In genomic region chr9:72131206-72131605, GRCh38 we compare ENCODE assay signal across 25 cellular contexts. TPM values are rescaled to one million over a fixed set of nuclear protein-coding genes. Genes with fewer than 3 reads are reported as not detected.
DNase-seq lines count a peak whose midpoint lies in the region; ATAC-seq, FAIRE-seq and TF ChIP-seq lines count a peak whose summit lies in the region.
"Had no signal": no experiment of that assay in that cellular context is flagged by ENCODE, and none has a peak within 500 bp of the region (broad histone marks: within the 10 kb centered on the region; RNA-seq: fewer than 3 reads in every experiment).

No MANE protein-coding gene starts in this region.

- H3K27me3 ChIP-seq in left lung: no peaks in the 10 kb centered on the region
- H3K27me3 ChIP-seq: BE2C; BLaER1 treated with 17β-estradiol and CSF1 and Interleukin-3, amounts not matched to agents 10 nM and 100 nM had no signal

- TF ChIP-seq CTCF in left lung (IDR thresholded peaks at IDR 0.05): no peak

- ATAC-seq in left lung: no peak
- ATAC-seq: A549, GM23338 had no signal

- intact Hi-C loops in left lung (cut with DNase I): no loop called here

- H3K27ac ChIP-seq in left lung: no peak overlapping the region
- H3K27ac ChIP-seq: A549; BLaER1 treated with 17β-estradiol and CSF1 and Interleukin-3, amounts not matched to agents 10 nM and 100 nM had no signal

- no peaks in the 10 kb centered on the region for H3K4me1 ChIP-seq in left lung
- H3K4me1 ChIP-seq: A549; BE2C; BLaER1 treated with 17β-estradiol and CSF1 and Interleukin-3, amounts not matched to agents 10 nM and 100 nM had no signal

- H3K36me3 ChIP-seq in left lung: no peaks in the 10 kb centered on the region
- H3K36me3 ChIP-seq: BE2C; BLaER1 treated with 17β-estradiol and CSF1 and Interleukin-3, amounts not matched to agents 10 nM and 100 nM had no signal

- peak; percentile 53 for DNase-seq in NCI-H446 treated with DMSO at 0.1 percent for 48 hours (lab: John Stamatoyannopoulos, UW)
- DNase-seq in RCC 7860 (ENCODE audit: low spot score): peak; percentile 10
- DNase-seq in kidney tubule cell (ENCODE audit: low spot score): peak; percentile 40
- DNase-seq in activated naive CD4-positive, alpha-beta T cell treated with Interleukin-2 at 50 U/mL for 16 hours: no peak
- no peak for DNase-seq in SHP77 (lab: John Stamatoyannopoulos, UW)
- no peak for DNase-seq in left lung
- no peak for DNase-seq in NCI-H1694 (lab: John Stamatoyannopoulos, UW)
- DNase-seq: 8988T; ACHN; AML-193; BE2C; CD4-positive, alpha-beta T cell; CD8-positive, alpha-beta memory T cell; DMS 273 treated with DMSO at 0.1 percent for 48 hours; DMS79 treated with DMSO at 0.1 percent for 48 hours; GF-D8; H9 had no signal

- no peak for FAIRE-seq in RCC 7860 (lab: Jason Lieb, UNC)
- FAIRE-seq: A549, D721Med, GM12891, GM18507 had no signal

- no peak overlapping the region for H3K4me3 ChIP-seq in left lung
- H3K4me3 ChIP-seq: A549; BLaER1 treated with 17β-estradiol and CSF1 and Interleukin-3, amounts not matched to agents 10 nM and 100 nM; GM23338 had no signal

- TF ChIP-seq RAD21 in Ishikawa (IDR thresholded peaks at IDR 0.05; ENCODE audit: low read depth): no peak

- peak; percentile 59; the same call in 1 of the 2 replicates for TF ChIP-seq EP300 in Ishikawa (IDR thresholded peaks at IDR 0.05; ENCODE audit: borderline replicate concordance)

- H3K9me3 ChIP-seq in left lung: no peaks in the 10 kb centered on the region
- H3K9me3 ChIP-seq: A549; BE2C; BLaER1 treated with 17β-estradiol and CSF1 and Interleukin-3, amounts not matched to agents 10 nM and 100 nM had no signal

TF ChIP-seq in Ishikawa, 13 proteins besides CTCF, POLR2A, EP300 and RAD21:
- no peak for TF ChIP-seq YY1 (IDR thresholded peaks at IDR 0.05; ENCODE audit: low read depth)
- TF ChIP-seq MAX (IDR thresholded peaks at IDR 0.05): no peak
- no peak for TF ChIP-seq TCF12 (IDR thresholded peaks at IDR 0.05; ENCODE audit: low read depth)
- peak; percentile 55 for TF ChIP-seq TEAD4 (IDR thresholded peaks at IDR 0.05)
- TF ChIP-seq ZBTB7A (IDR thresholded peaks at IDR 0.05; ENCODE audit: low read depth): no peak
- TF ChIP-seq CEBPB (IDR thresholded peaks at IDR 0.05): no peak
- TF ChIP-seq NFIC (IDR thresholded peaks at IDR 0.05): peak; percentile 20; the same call in 1 of the 2 replicates
- TF ChIP-seq USF1 (IDR thresholded peaks at IDR 0.05): no peak
- no peak for TF ChIP-seq TAF1 (IDR thresholded peaks at IDR 0.05; ENCODE audit: low read depth)
- peak; percentile 30; the same call in 1 of the 2 replicates for TF ChIP-seq EGR1 (IDR thresholded peaks at IDR 0.05)
- TF ChIP-seq FOXM1 (IDR thresholded peaks at IDR 0.05; ENCODE audit: borderline replicate concordance, low read depth): no peak
- TF ChIP-seq REST (IDR thresholded peaks at IDR 0.05; ENCODE audit: low read depth): no peak
- TF ChIP-seq CREB1 (IDR thresholded peaks at IDR 0.05; ENCODE audit: low read depth): no peak

RNA-seq across cellular contexts. Expression of gene GDA, which starts 18.0 kb away (rescaled TPM):
- total RNA-seq in left lung: under 1 TPM in 1 of 2 donors, not detected in 1; 0.08 TPM
- total RNA-seq: CD4-positive, alpha-beta T cell; CD8-positive, alpha-beta memory T cell; G401 had no signal

Comparison
In these comparisons a context has a peak if more than half of its experiments do, and no peak if none do; other contexts are left out.
1. DNase-seq: peak in NCI-H446 treated with DMSO at 0.1 percent for 48 hours (single experiment), RCC 7860 (single experiment) and kidney tubule cell (single experiment); none in activated naive CD4-positive, alpha-beta T cell treated with Interleukin-2 at 50 U/mL for 16 hours (single experiment), SHP77 (0 of 2), left lung (0 of 2) and NCI-H1694 (single experiment).